5 cellular contexts compared by ENCODE assay signal in the genomic region with DNA sequence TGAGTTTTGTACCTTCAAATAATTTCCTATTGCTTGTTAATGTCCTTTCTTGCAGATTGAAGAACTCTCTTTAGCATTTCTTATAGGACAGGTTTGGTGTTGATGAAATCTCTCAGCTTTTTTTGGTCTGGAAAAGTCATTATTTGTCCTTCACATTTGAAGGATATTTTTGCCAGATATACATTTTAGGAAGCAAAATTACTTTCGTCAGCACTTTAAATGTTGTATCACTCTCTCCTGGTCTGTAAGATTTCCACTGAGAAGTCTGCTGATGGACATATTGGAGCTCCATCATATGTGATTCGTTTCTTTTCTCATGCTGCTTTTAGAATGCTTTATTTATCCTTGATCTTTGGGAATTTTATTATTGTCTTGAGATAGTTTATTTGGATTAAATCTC.
"Had no signal": no experiment of that assay in that cellular context is flagged by ENCODE, and none has a peak within 500 bp of the region (broad histone marks: within the 10 kb centered on the region; RNA-seq: fewer than 3 reads in every experiment).

No MANE protein-coding gene starts in this region.

- DNase-seq: KBM-7 had no signal

- H3K9ac ChIP-seq: KMS-11 had no signal

- ATAC-seq: K562 had no signal

- H3K4me3 ChIP-seq: K562 had no signal

- FAIRE-seq: HTR-8/SVneo, K562 had no signal

- H3K4me2 ChIP-seq: KMS-11 had no signal

- H3K27ac ChIP-seq: HL-60, KMS-11 had no signal
